8 cellular contexts compared by ENCODE assay signal in the genomic region with DNA sequence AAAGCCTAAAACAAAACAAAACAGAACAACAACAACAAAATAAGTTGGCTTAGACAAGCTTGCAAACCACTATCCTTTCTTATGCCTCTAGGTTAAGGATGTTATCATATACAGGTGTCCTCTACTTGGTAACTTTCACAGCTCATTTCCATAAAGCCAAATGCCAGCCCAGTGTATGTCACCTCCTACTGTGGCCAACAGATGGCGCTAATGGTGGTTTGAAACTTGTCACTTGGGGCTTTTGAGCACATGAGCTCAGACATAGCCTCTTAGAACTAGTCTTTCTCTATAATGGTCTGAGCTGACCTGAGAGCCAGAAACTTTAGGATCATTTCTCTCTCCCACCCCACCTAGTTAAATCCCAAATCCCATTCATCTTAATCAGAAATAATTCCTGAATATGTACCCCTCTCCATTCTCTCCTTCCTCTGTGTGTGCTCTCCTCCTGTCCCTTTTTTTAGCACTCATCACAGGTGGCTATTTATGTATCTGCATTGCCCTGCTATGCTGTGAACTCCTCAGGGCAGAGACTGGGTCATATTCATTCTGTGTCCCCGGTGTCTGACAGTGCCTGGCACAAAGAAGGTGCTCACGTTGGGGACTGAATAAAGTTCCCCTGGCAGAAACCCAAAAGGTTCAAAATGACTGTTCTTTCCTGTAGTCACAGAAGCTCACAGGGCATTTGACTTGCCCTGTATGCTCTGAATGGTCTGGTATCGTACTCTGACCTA.
DNase-seq lines count a peak whose midpoint lies in the region; ATAC-seq and TF ChIP-seq lines count a peak whose summit lies in the region.

No MANE protein-coding gene starts in this region.

- ATAC-seq in GM18868 (IDR thresholded peaks at IDR 0.05; ENCODE audit: unreplicated experiment) (peak; percentile 88), HG03045 (IDR thresholded peaks at IDR 0.05; ENCODE audit: unreplicated experiment) (peak; percentile 92)

- H3K36me3 ChIP-seq in BE2C = no peaks in the 10 kb centered on the region

- H3K4me3 ChIP-seq in BE2C (ENCODE audit: low read depth, low read length) = peak overlapping the region; percentile 9; the same call in 1 of the 2 replicates
- no peak overlapping the region for H3K4me3 ChIP-seq in WI38 (ENCODE audit: low read depth, low read length)
- H3K4me3 ChIP-seq in dorsolateral prefrontal cortex = no peak overlapping the region

- H3K9me3 ChIP-seq in BE2C = no peaks in the 10 kb centered on the region

- DNase-seq in BE2C = peak; percentile 56
- peak; percentile 44 for DNase-seq in NCI-H2196 (lab: John Stamatoyannopoulos, UW; ENCODE audit: unreplicated experiment)
- DNase-seq in dorsolateral prefrontal cortex = peak in 8 of 10 donors; percentile 18 to 64 (median 51)
- DNase-seq in medulla oblongata (ENCODE audit: extremely low spot score) = peak; percentile 73
- peak; percentile 30 for DNase-seq in stimulated activated CD8-positive, alpha-beta memory T cell treated with anti-CD3 and anti-CD28 coated beads, Interleukin-7, amount 100 ng/mL, for 24 hours (ENCODE audit: low read depth)

- peak; percentile 75 for TF ChIP-seq CTCF in BE2C (IDR thresholded peaks at IDR 0.05; ENCODE audit: low read depth, low read length)
- TF ChIP-seq CTCF in WI38 (IDR thresholded peaks at IDR 0.05; ENCODE audit: low read depth, low read length) = peak; percentile 76
- peak; percentile 49 to 83 (median 72) for TF ChIP-seq CTCF in dorsolateral prefrontal cortex (IDR thresholded peaks at IDR 0.05 in 54 of 56, conservative IDR thresholded peaks at IDR 0.05 in 2 of 56; ENCODE audit: low read depth in 1 of 56, partially characterized antibody in 56 of 56)

- H3K27me3 ChIP-seq in BE2C (no peaks in the 10 kb centered on the region), dorsolateral prefrontal cortex (no peaks in the 10 kb centered on the region)

- H3K4me1 ChIP-seq in BE2C = peaks cover 6% of the 10 kb centered on the region

- intact Hi-C loops in dorsolateral prefrontal cortex (cut with DNase I) = no loop called here

- no peak overlapping the region for H3K27ac ChIP-seq in dorsolateral prefrontal cortex
